ENCODE assay signal across 8 cellular contexts in genomic region chr1:22089787-22090186, GRCh38. TPM values are rescaled to one million over a fixed set of nuclear protein-coding genes. Genes with fewer than 3 reads are reported as not detected.
DNase-seq lines count a peak whose midpoint lies in the region; ATAC-seq and TF ChIP-seq lines count a peak whose summit lies in the region.

No MANE protein-coding gene starts in this region.

- no peak for ATAC-seq in activated naive CD4-positive, alpha-beta T cell treated with anti-CD3 and anti-CD28 coated beads, Interleukin-2, amount 50 U/mL, for 72 hours
- no peak for ATAC-seq in HG03280 (IDR thresholded peaks at IDR 0.05; ENCODE audit: unreplicated experiment)
- ATAC-seq in HG02970 (IDR thresholded peaks at IDR 0.05; ENCODE audit: low FRiP score, unreplicated experiment), result no peak

- no peaks in the 10 kb centered on the region for H3K27me3 Mint-ChIP-seq in CD14-positive monocyte (ENCODE audit: low read depth in 3 of 3)

- no peak overlapping the region for H4K5ac ChIP-seq in mesendoderm (ENCODE audit: low read length)

- peaks cover 36% of the 10 kb centered on the region for H3K79me2 ChIP-seq in mesendoderm (ENCODE audit: control insufficient read depth, insufficient read depth, low read length)

- no peak overlapping the region for H2BK5ac ChIP-seq in mesendoderm (ENCODE audit: low read length)

- H3K36me3 ChIP-seq in mesendoderm (ENCODE audit: control insufficient read depth, insufficient read depth, low read length) (no peaks in the 10 kb centered on the region), ascending aorta (peaks cover 31 to 38% of the 10 kb centered on the region in 2 donors)

- H3K4me1 Mint-ChIP-seq in CD14-positive monocyte, result peaks cover 44% of the 10 kb centered on the region

- no peak overlapping the region for H3K23ac ChIP-seq in mesendoderm (ENCODE audit: low read length)

- TF ChIP-seq CTCF in CD14-positive monocyte (IDR thresholded peaks at IDR 0.05) (no peak), HL-60 (IDR thresholded peaks at IDR 0.05; ENCODE audit: insufficient read depth, low read length) (no peak), ascending aorta (IDR thresholded peaks at IDR 0.05) (no peak)

- H2AK5ac ChIP-seq in mesendoderm (ENCODE audit: low read length), result no peak overlapping the region

- H3K9me3 Mint-ChIP-seq in CD14-positive monocyte, result no peaks in the 10 kb centered on the region
- H3K9me3 Mint-ChIP-seq in activated naive CD4-positive, alpha-beta T cell treated with anti-CD3 and anti-CD28 coated beads, Interleukin-2, amount 50 U/mL, for 72 hours, result no peaks in the 10 kb centered on the region

- no peak overlapping the region for H3K4me2 ChIP-seq in mesendoderm (ENCODE audit: low read length)

- no peak overlapping the region for H2BK120ac ChIP-seq in mesendoderm (ENCODE audit: low read depth, low read length)

- H3K27me3 ChIP-seq in HL-60 (ENCODE audit: insufficient read depth, poor library complexity, severe bottlenecking), result no peaks in the 10 kb centered on the region
- no peaks in the 10 kb centered on the region for H3K27me3 ChIP-seq in mesendoderm (ENCODE audit: insufficient read depth, low read length, poor library complexity)
- no peaks in the 10 kb centered on the region for H3K27me3 ChIP-seq in ascending aorta

- H3K4me1 ChIP-seq in mesendoderm (ENCODE audit: control insufficient read depth, low read depth, low read length) (peaks cover 9% of the 10 kb centered on the region), ascending aorta (peaks cover 3 to 29% of the 10 kb centered on the region in 2 donors)

- no CpG with 5 or more reads among the region's 6 CpGs for WGBS in mesendoderm (ENCODE audit: extremely low coverage, insufficient coverage, low lambda C conversion rate)

- no peak overlapping the region for H3K9ac ChIP-seq in mesendoderm (ENCODE audit: low read length)

- intact Hi-C loops in CD14-positive monocyte (cut with micrococcal nuclease) (loop anchor here in 1 of 2 donors (5.0 kb wide), 1 partner anchor 37 kb away; the partner anchor contains the start of gene CDC42), ascending aorta (cut with DNase I) (no loop called here)

- no peak overlapping the region for H3K18ac ChIP-seq in mesendoderm (ENCODE audit: low read length)

- H3K9me3 ChIP-seq in ascending aorta, result no peaks in the 10 kb centered on the region

- no peak overlapping the region for H3K4ac ChIP-seq in mesendoderm (ENCODE audit: low read depth, low read length)

- peak overlapping the region in 1 of 2 donors; percentile 5 for H3K4me3 Mint-ChIP-seq in CD14-positive monocyte

- peak overlapping the region; percentile 63 to 90 (median 83) for H3K27ac Mint-ChIP-seq in CD14-positive monocyte
- H3K27ac Mint-ChIP-seq in activated naive CD4-positive, alpha-beta T cell treated with anti-CD3 and anti-CD28 coated beads, Interleukin-2, amount 50 U/mL, for 72 hours, result peak overlapping the region; percentile 79 to 84

- DNase-seq in CD14-positive monocyte (ENCODE audit: low spot score) (no peak), HL-60 (ENCODE audit: low read depth in 1 of 2, low spot score in 1 of 2) (peak in 1 of 2 experiments; percentile 20), mesendoderm (peak; percentile 75), kidney tubule cell (ENCODE audit: low spot score) (no peak), ascending aorta (ENCODE audit: low spot score in 2 of 2) (no peak)
- DNase-seq in activated naive CD4-positive, alpha-beta T cell treated with anti-CD3 and anti-CD28 coated beads, Interleukin-2, amount 50 U/mL, for 72 hours (ENCODE audit: low spot score in 2 of 2), result no peak

- H2BK15ac ChIP-seq in mesendoderm (replicated peaks; ENCODE audit: low read depth), result no peak overlapping the region

- H3K27ac ChIP-seq in HL-60 (replicated peaks), result peak overlapping the region; percentile 50
- no peak overlapping the region for H3K27ac ChIP-seq in mesendoderm (ENCODE audit: low read depth, low read length)
- H3K27ac ChIP-seq in ascending aorta, result no peak overlapping the region

- no peak overlapping the region for H4K8ac ChIP-seq in mesendoderm (ENCODE audit: low read depth, low read length)

- no peak overlapping the region for H3K56ac ChIP-seq in mesendoderm (ENCODE audit: low read length)

- H3K36me3 Mint-ChIP-seq in CD14-positive monocyte, result peaks cover 72 to 90% of the 10 kb centered on the region in 2 donors
- peaks cover 5 to 33% of the 10 kb centered on the region in 2 donors for H3K36me3 Mint-ChIP-seq in activated naive CD4-positive, alpha-beta T cell treated with anti-CD3 and anti-CD28 coated beads, Interleukin-2, amount 50 U/mL, for 72 hours

- H3K79me1 ChIP-seq in mesendoderm (ENCODE audit: low read length), result peaks cover 13% of the 10 kb centered on the region

- H3K4me3 ChIP-seq in HL-60 (replicated peaks; ENCODE audit: insufficient read depth, low read length) (no peak overlapping the region), mesendoderm (ENCODE audit: low read length) (no peak overlapping the region), ascending aorta (peak overlapping the region in 1 of 2 donors; percentile 0)

RNA-seq across cellular contexts. Expression of gene CDC42, which starts 37.3 kb away (rescaled TPM):
- polyA plus RNA-seq in CD14-positive monocyte, result 100 to 1,000 TPM; 606 to 731 TPM
- total RNA-seq in activated naive CD4-positive, alpha-beta T cell treated with anti-CD3 and anti-CD28 coated beads, Interleukin-2, amount 50 U/mL, for 72 hours, result 100 to 1,000 TPM; 266 to 331 TPM
- polyA plus RNA-seq in mesendoderm (2013, experiment 1 of 2), result 248 TPM
- 248 TPM for polyA plus RNA-seq in mesendoderm (2013, experiment 2 of 2)
- total RNA-seq in ascending aorta, result 111 TPM

RNA-seq across cellular contexts. Expression of gene WNT4, which starts 53.1 kb away (rescaled TPM):
- not detected for polyA plus RNA-seq in CD14-positive monocyte
- not detected for total RNA-seq in activated naive CD4-positive, alpha-beta T cell treated with anti-CD3 and anti-CD28 coated beads, Interleukin-2, amount 50 U/mL, for 72 hours
- polyA plus RNA-seq in mesendoderm (2013, experiment 1 of 2), result 0.08 TPM
- polyA plus RNA-seq in mesendoderm (2013, experiment 2 of 2), result 0.10 TPM
- total RNA-seq in ascending aorta, result not detected
